ENCODE assay signal across 10 cellular contexts in genomic region chr6:69868252-69868804, GRCh38. TPM values are rescaled to one million over a fixed set of nuclear protein-coding genes. Genes with fewer than 3 reads are reported as not detected.
DNase-seq lines count a peak whose midpoint lies in the region; ATAC-seq, FAIRE-seq and TF ChIP-seq lines count a peak whose summit lies in the region.
"Had no signal": no experiment of that assay in that cellular context is flagged by ENCODE, and none has a peak within 500 bp of the region (broad histone marks: within the 10 kb centered on the region; RNA-seq: fewer than 3 reads in every experiment).

No MANE protein-coding gene starts in this region.

- peak overlapping the region; percentile 80 for H3K4me3 Mint-ChIP-seq in stimulated activated naive CD8-positive, alpha-beta T cell treated with anti-CD3 and anti-CD28 coated beads, Interleukin-15, Interleukin-2, amounts not matched to agents 100 ng/mL and 50 ng/mL, for 24 hours

- TF ChIP-seq CTCF in pancreas (IDR thresholded peaks at IDR 0.05) (no peak), heart right ventricle (IDR thresholded peaks at IDR 0.05) (no peak)

- H3K27me3 Mint-ChIP-seq in stimulated activated naive CD8-positive, alpha-beta T cell treated with anti-CD3 and anti-CD28 coated beads, Interleukin-15, Interleukin-2, amounts not matched to agents 100 ng/mL and 50 ng/mL, for 24 hours = peaks cover 52% of the 10 kb centered on the region

- H3K4me1 ChIP-seq in pancreas (no peaks in the 10 kb centered on the region), heart right ventricle (peaks cover 0 to 22% (median 11%) of the 10 kb centered on the region in 9 donors)

- WGBS in pancreas, 2 donors = 86 to 100% methylated on average over 1 of the region's 1 CpG
- 80 to 93% methylated on average over 1 of the region's 1 CpG for WGBS in heart right ventricle, 2 donors

- DNase-seq in stimulated activated naive CD8-positive, alpha-beta T cell treated with anti-CD3 and anti-CD28 coated beads, Interleukin-15, Interleukin-2, amounts not matched to agents 100 U/mL and 50 U/mL, for 24 hours = no peak
- DNase-seq in SK-N-MC (ENCODE audit: low read depth, low spot score) = no peak
- peak; percentile 9 for DNase-seq in iPS-NIHi7 (ENCODE audit: extremely low spot score)
- DNase-seq in HCEC 1CT = no peak
- DNase-seq in pancreas = no peak
- no peak for DNase-seq in NOMO-1 treated with dmso at 0.1 percent for 144 hours (lab: John Stamatoyannopoulos, UW; ENCODE audit: unreplicated experiment)
- DNase-seq in heart right ventricle = no peak
- DNase-seq: NCI-H1930, Peyer's patch had no signal

- H3K36me3 Mint-ChIP-seq in stimulated activated naive CD8-positive, alpha-beta T cell treated with anti-CD3 and anti-CD28 coated beads, Interleukin-15, Interleukin-2, amounts not matched to agents 100 ng/mL and 50 ng/mL, for 24 hours (ENCODE audit: low read depth) = no peaks in the 10 kb centered on the region

- H3K4me3 ChIP-seq in SK-N-MC (peak overlapping the region; percentile 86), pancreas (no peak overlapping the region), heart right ventricle (no peak overlapping the region)

- intact Hi-C loops in pancreas (cut with DNase I) = no loop called here
- intact Hi-C loops in heart right ventricle (cut with DNase I) = loop anchor here in 1 of 10 donors (10.0 kb wide), 1 partner anchor 66 kb away; no protein-coding TSS in a partner anchor

- H3K27ac ChIP-seq in SK-N-MC (peak overlapping the region; percentile 61), pancreas (no peak overlapping the region), heart right ventricle (no peak overlapping the region)

- H3K36me3 ChIP-seq in SK-N-MC (ENCODE audit: insufficient read depth, low read length) (peaks cover 3% of the 10 kb centered on the region; the same call in 1 of the 2 replicates), pancreas (no peaks in the 10 kb centered on the region), heart right ventricle (no peaks in the 10 kb centered on the region)
- H3K36me3 ChIP-seq: Peyer's patch had no signal

- ATAC-seq in stimulated activated naive CD8-positive, alpha-beta T cell treated with anti-CD3 and anti-CD28 coated beads, Interleukin-15, Interleukin-2, amounts not matched to agents 100 U/mL and 50 U/mL, for 24 hours = no peak
- no peak for ATAC-seq in pancreas
- ATAC-seq in heart right ventricle = no peak

- peak overlapping the region; percentile 73 for H3K27ac Mint-ChIP-seq in stimulated activated naive CD8-positive, alpha-beta T cell treated with anti-CD3 and anti-CD28 coated beads, Interleukin-15, Interleukin-2, amounts not matched to agents 100 ng/mL and 50 ng/mL, for 24 hours

- no peaks in the 10 kb centered on the region for H3K9me3 Mint-ChIP-seq in stimulated activated naive CD8-positive, alpha-beta T cell treated with anti-CD3 and anti-CD28 coated beads, Interleukin-15, Interleukin-2, amounts not matched to agents 100 ng/mL and 50 ng/mL, for 24 hours

- H3K9me3 ChIP-seq in SK-N-MC (ENCODE audit: low read depth, low read length) = no peaks in the 10 kb centered on the region
- H3K9me3 ChIP-seq in pancreas = no peaks in the 10 kb centered on the region
- no peaks in the 10 kb centered on the region for H3K9me3 ChIP-seq in heart right ventricle
- H3K9me3 ChIP-seq: Peyer's patch had no signal

- H3K27me3 ChIP-seq in pancreas = no peaks in the 10 kb centered on the region
- peaks cover 0 to 74% (median 8%) of the 10 kb centered on the region in 7 donors for H3K27me3 ChIP-seq in heart right ventricle
- H3K27me3 ChIP-seq: Peyer's patch had no signal

- FAIRE-seq in pancreas (lab: Jason Lieb, UNC) = no peak

- no peak overlapping the region for H3K9ac ChIP-seq in SK-N-MC (ENCODE audit: insufficient read length)

- peaks cover 37% of the 10 kb centered on the region for H3K4me1 Mint-ChIP-seq in stimulated activated naive CD8-positive, alpha-beta T cell treated with anti-CD3 and anti-CD28 coated beads, Interleukin-15, Interleukin-2, amounts not matched to agents 100 ng/mL and 50 ng/mL, for 24 hours (ENCODE audit: low read depth)

RNA-seq across cellular contexts. Expression of gene COL19A1, which starts 2.0 kb away (rescaled TPM):
- total RNA-seq in pancreas = under 1 TPM; 0.20 to 0.86 (median 0.54) TPM
- under 1 TPM; 0.04 to 0.19 TPM for polyA plus RNA-seq in pancreas
- total RNA-seq in heart right ventricle = 1 to 10 TPM in 9 of 10 donors, under 1 TPM in 1; 0.97 to 2.8 (median 2.0) TPM
- polyA plus RNA-seq in heart right ventricle = under 1 TPM; 0.26 to 0.59 TPM
